In the genomic region with DNA sequence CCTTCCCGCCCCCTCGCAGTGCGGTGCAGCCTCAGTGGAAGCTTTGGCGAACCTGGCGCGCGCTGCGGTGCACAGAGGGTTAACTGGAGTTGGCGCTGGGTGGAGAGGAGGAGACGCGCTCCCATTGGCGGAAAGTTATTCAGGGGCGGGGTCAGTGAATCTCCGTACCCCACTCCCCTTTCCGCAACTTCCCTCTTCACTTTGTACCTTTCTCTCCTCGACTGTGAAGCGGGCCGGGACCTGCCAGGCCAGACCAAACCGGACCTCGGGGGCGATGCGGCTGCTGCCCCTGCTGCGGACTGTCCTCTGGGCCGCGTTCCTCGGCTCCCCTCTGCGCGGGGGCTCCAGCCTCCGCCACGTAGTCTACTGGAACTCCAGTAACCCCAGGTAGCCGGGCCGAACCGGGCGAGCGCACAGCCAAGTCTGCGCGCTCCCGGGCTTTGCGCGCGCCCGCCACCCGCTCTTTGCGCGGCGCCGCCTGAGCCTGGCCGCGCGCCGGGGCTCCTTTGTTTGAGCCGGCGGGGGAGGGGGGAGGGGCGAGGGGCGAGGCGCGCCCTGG, we compare ENCODE assay signal across 8 cellular contexts. TPM values are rescaled to one million over a fixed set of nuclear protein-coding genes. Genes with fewer than 3 reads are reported as not detected.
DNase-seq lines count a peak whose midpoint lies in the region; ATAC-seq and TF ChIP-seq lines count a peak whose summit lies in the region.

A gene with protein sequence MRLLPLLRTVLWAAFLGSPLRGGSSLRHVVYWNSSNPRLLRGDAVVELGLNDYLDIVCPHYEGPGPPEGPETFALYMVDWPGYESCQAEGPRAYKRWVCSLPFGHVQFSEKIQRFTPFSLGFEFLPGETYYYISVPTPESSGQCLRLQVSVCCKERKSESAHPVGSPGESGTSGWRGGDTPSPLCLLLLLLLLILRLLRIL (plus strand): TSS at position 191 of the 559 bp plus-strand sequence. CDS start 84 bp downstream, at position 275.

- intact Hi-C loops in heart right ventricle (cut with DNase I): loop anchor here in 5 of 10 donors (1.0 to 10.0 kb wide), 5 partner anchors 19 to 91 kb away; a partner anchor contains a TSS
- intact Hi-C loops in uterus (cut with DNase I; ENCODE audit: low total_unique reads): no loop called here

- H3K27ac Mint-ChIP-seq in GM23338 (peak within 1 kb of the TSS; percentile 64), progenitor cell of endocrine pancreas (peak within 1 kb of the TSS; percentile 96)

- H3K9me3 ChIP-seq in MM.1S (replicated peaks; ENCODE audit: insufficient read depth, low read length): no peaks in the 10 kb centered on the region
- H3K9me3 ChIP-seq in adipocyte (ENCODE audit: control insufficient read depth, low read length): no peaks in the 10 kb centered on the region
- no peaks in the 10 kb centered on the region for H3K9me3 ChIP-seq in heart right ventricle
- H3K9me3 ChIP-seq in uterus: no peaks in the 10 kb centered on the region

- H3K27me3 ChIP-seq in GM23338 (ENCODE audit: insufficient read depth): peaks cover 6% of the 10 kb centered on the region; the same call in 1 of the 2 replicates
- no peaks in the 10 kb centered on the region for H3K27me3 ChIP-seq in MM.1S (replicated peaks; ENCODE audit: insufficient read depth, low read length)
- H3K27me3 ChIP-seq in adipocyte (replicated peaks; ENCODE audit: control insufficient read depth, insufficient read depth, low read length): no peaks in the 10 kb centered on the region
- H3K27me3 ChIP-seq in heart right ventricle: no peaks in the 10 kb centered on the region
- no peaks in the 10 kb centered on the region for H3K27me3 ChIP-seq in uterus

- peak within 1 kb of the TSS; percentile 83 for H3K4me3 Mint-ChIP-seq in GM23338
- H3K4me3 Mint-ChIP-seq in progenitor cell of endocrine pancreas (ENCODE audit: low read depth): peak within 1 kb of the TSS; percentile 85

- peak within 1 kb of the TSS; percentile 88; the same call in 1 of the 2 replicates for H3K27ac ChIP-seq in GM23338 (ENCODE audit: low read depth)
- no peak within 1 kb of the TSS; the same call in 1 of the 2 replicates for H3K27ac ChIP-seq in MM.1S (ENCODE audit: low read length)
- peak within 1 kb of the TSS in 9 of 10 donors; percentile 23 to 91 (median 76) for H3K27ac ChIP-seq in heart right ventricle
- peak within 1 kb of the TSS; percentile 63 to 87 for H3K27ac ChIP-seq in uterus

- H3K4me1 ChIP-seq in GM23338 (ENCODE audit: insufficient read depth) (peaks cover 16% of the 10 kb centered on the region), MM.1S (ENCODE audit: low read length) (peaks cover 13% of the 10 kb centered on the region), adipocyte (ENCODE audit: control insufficient read depth, insufficient read depth, low read length) (peaks cover 22% of the 10 kb centered on the region), heart right ventricle (peaks cover 16 to 47% (median 33%) of the 10 kb centered on the region in 9 donors), uterus (peaks cover 0 to 16% of the 10 kb centered on the region in 2 donors)

- peak within 1 kb of the TSS; percentile 52; the same call in 1 of the 2 replicates for H3K9ac ChIP-seq in MM.1S (ENCODE audit: low read length)
- H3K9ac ChIP-seq in adipocyte (ENCODE audit: low read length): peak within 1 kb of the TSS; percentile 89

- TF ChIP-seq POLR2A in uterus (IDR thresholded peaks at IDR 0.05): peak in 1 of 2 donors; percentile 45

- no peaks in the 10 kb centered on the region for H3K9me2 ChIP-seq in GM23338 (ENCODE audit: insufficient read depth)
- H3K9me2 ChIP-seq in MM.1S (replicated peaks; ENCODE audit: insufficient read depth, low read length): no peaks in the 10 kb centered on the region

- H3K4me2 ChIP-seq in GM23338 (peak within 1 kb of the TSS; percentile 94), MM.1S (ENCODE audit: low read depth, low read length) (peak within 1 kb of the TSS; percentile 96)

- peak; percentile 21 for DNase-seq in GF-D8 (lab: John Stamatoyannopoulos, UW)
- peak; percentile 98 for DNase-seq in GM23338 (ENCODE audit: low spot score)
- DNase-seq in MM.1S: peak; percentile 93
- DNase-seq in T follicular helper cell (ENCODE audit: low read depth): peak; percentile 80
- peak; percentile 94 for DNase-seq in adipocyte (ENCODE audit: low read depth)
- peak; percentile 82 to 89 for DNase-seq in heart right ventricle
- peak; percentile 75 for DNase-seq in progenitor cell of endocrine pancreas (ENCODE audit: low spot score, unreplicated experiment)
- peak; percentile 82 to 84 for DNase-seq in uterus

- no peak for TF ChIP-seq CTCF in GM23338 (conservative IDR thresholded peaks at IDR 0.05; ENCODE audit: low read depth in 2 of 2)
- TF ChIP-seq CTCF in MM.1S (IDR thresholded peaks at IDR 0.05; ENCODE audit: low read length): no peak
- no peak for TF ChIP-seq CTCF in heart right ventricle (IDR thresholded peaks at IDR 0.05)
- TF ChIP-seq CTCF in progenitor cell of endocrine pancreas (IDR thresholded peaks at IDR 0.05; ENCODE audit: unreplicated experiment): no peak
- peak in 1 of 4 experiments; percentile 22 for TF ChIP-seq CTCF in uterus (IDR thresholded peaks at IDR 0.05)

- peaks cover 19% of the 10 kb centered on the region for H4K20me1 ChIP-seq in GM23338 (replicated peaks; ENCODE audit: insufficient read depth)
- H4K20me1 ChIP-seq in MM.1S (ENCODE audit: insufficient read depth, low read length): no peaks in the 10 kb centered on the region

- H3K4me1 Mint-ChIP-seq in GM23338 (peaks cover 30% of the 10 kb centered on the region), progenitor cell of endocrine pancreas (ENCODE audit: low read depth) (peaks cover 28% of the 10 kb centered on the region)

- H2AFZ ChIP-seq in GM23338 (peak within 1 kb of the TSS; percentile 95), MM.1S (ENCODE audit: low read length) (peak within 1 kb of the TSS; percentile 72)

- H3K36me3 Mint-ChIP-seq in GM23338 (ENCODE audit: low read depth) (peaks cover 27% of the 10 kb centered on the region), progenitor cell of endocrine pancreas (ENCODE audit: insufficient read depth) (peaks cover 9% of the 10 kb centered on the region)

- H3F3A ChIP-seq in GM23338 (replicated peaks; ENCODE audit: low read depth): peaks cover 18% of the 10 kb centered on the region
- peaks cover 17% of the 10 kb centered on the region for H3F3A ChIP-seq in MM.1S (ENCODE audit: insufficient read depth, low read length)

- H3K27me3 Mint-ChIP-seq in GM23338 (ENCODE audit: insufficient read depth, low read depth, poor library complexity) (peaks cover 8% of the 10 kb centered on the region), progenitor cell of endocrine pancreas (peaks cover 3% of the 10 kb centered on the region)

- H3K9me3 Mint-ChIP-seq in GM23338 (no peaks in the 10 kb centered on the region), progenitor cell of endocrine pancreas (ENCODE audit: low read depth) (no peaks in the 10 kb centered on the region)

- H3K4me3 ChIP-seq in GM23338: peak within 1 kb of the TSS; percentile 97
- peak within 1 kb of the TSS; percentile 74 for H3K4me3 ChIP-seq in MM.1S (ENCODE audit: low read length)
- H3K4me3 ChIP-seq in adipocyte (ENCODE audit: low read length): peak within 1 kb of the TSS; percentile 96
- peak within 1 kb of the TSS; percentile 43 to 97 (median 84) for H3K4me3 ChIP-seq in heart right ventricle
- peak within 1 kb of the TSS; percentile 63 to 97 for H3K4me3 ChIP-seq in uterus

- H3K79me2 ChIP-seq in GM23338 (replicated peaks; ENCODE audit: insufficient read depth): peaks cover 14% of the 10 kb centered on the region
- H3K79me2 ChIP-seq in MM.1S (ENCODE audit: low read length): 0 out of 2 replicates have a peak, but pooled peaks cover 8% of the 10 kb centered on the region

- H3K36me3 ChIP-seq in GM23338 (ENCODE audit: insufficient read depth) (no peaks in the 10 kb centered on the region), MM.1S (replicated peaks; ENCODE audit: insufficient read depth, low read length) (peaks cover under 1% of the 10 kb centered on the region; the same call in 1 of the 2 replicates), adipocyte (ENCODE audit: control insufficient read depth, insufficient read depth, low read length, severe bottlenecking) (peaks cover 14% of the 10 kb centered on the region), heart right ventricle (peaks cover 0 to 34% (median 13%) of the 10 kb centered on the region in 9 donors), uterus (no peaks in the 10 kb centered on the region)

- 1 to 2% methylated on average over 54 to 57 of the region's 57 CpGs for WGBS in heart right ventricle, 2 donors

- ATAC-seq in GM23338: peak; percentile 73
- peak; percentile 82 to 89 (median 87) for ATAC-seq in heart right ventricle

TF ChIP-seq in GM23338, 12 proteins besides CTCF, POLR2A, EP300 and RAD21:
- TF ChIP-seq EZH2phosphoT487 (IDR thresholded peaks at IDR 0.05; ENCODE audit: unreplicated experiment) (no peak), POLR2AphosphoS5 (IDR thresholded peaks at IDR 0.05; ENCODE audit: low read depth) (peak; percentile 90)
- TF ChIP-seq, protein P1, sequence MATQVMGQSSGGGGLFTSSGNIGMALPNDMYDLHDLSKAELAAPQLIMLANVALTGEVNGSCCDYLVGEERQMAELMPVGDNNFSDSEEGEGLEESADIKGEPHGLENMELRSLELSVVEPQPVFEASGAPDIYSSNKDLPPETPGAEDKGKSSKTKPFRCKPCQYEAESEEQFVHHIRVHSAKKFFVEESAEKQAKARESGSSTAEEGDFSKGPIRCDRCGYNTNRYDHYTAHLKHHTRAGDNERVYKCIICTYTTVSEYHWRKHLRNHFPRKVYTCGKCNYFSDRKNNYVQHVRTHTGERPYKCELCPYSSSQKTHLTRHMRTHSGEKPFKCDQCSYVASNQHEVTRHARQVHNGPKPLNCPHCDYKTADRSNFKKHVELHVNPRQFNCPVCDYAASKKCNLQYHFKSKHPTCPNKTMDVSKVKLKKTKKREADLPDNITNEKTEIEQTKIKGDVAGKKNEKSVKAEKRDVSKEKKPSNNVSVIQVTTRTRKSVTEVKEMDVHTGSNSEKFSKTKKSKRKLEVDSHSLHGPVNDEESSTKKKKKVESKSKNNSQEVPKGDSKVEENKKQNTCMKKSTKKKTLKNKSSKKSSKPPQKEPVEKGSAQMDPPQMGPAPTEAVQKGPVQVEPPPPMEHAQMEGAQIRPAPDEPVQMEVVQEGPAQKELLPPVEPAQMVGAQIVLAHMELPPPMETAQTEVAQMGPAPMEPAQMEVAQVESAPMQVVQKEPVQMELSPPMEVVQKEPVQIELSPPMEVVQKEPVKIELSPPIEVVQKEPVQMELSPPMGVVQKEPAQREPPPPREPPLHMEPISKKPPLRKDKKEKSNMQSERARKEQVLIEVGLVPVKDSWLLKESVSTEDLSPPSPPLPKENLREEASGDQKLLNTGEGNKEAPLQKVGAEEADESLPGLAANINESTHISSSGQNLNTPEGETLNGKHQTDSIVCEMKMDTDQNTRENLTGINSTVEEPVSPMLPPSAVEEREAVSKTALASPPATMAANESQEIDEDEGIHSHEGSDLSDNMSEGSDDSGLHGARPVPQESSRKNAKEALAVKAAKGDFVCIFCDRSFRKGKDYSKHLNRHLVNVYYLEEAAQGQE (IDR thresholded peaks at IDR 0.05; ENCODE audit: unreplicated experiment): no peak

RNA-seq across cellular contexts. Expression of the gene that starts here (rescaled TPM):
- total RNA-seq in GM23338 (2014; rRNA removed; shearing (Covaris generic)): 22.9 and 25.0 TPM in 2 replicates
- 11.1 and 16.4 TPM in 2 replicates for polyA plus RNA-seq in GM23338 (2016; fragmentation: Nextera tagmentation; extraction: Ambion mirVana)
- total RNA-seq in heart right ventricle: 1 to 10 TPM in 8 of 10 donors, under 1 TPM in 2; 0.49 to 2.8 (median 1.8) TPM
- polyA plus RNA-seq in heart right ventricle: 1 to 10 TPM; 4.2 to 5.4 TPM
- 45.5 and 46.8 TPM in 2 replicates for total RNA-seq in progenitor cell of endocrine pancreas
- total RNA-seq in uterus: 1 to 10 TPM in 2 of 4 donors, not detected in 2; 8.0 to 8.4 TPM

Comparison
In these comparisons a context has a peak if more than half of its experiments do, and no peak if none do; other contexts are left out.
1. DNase-seq: peak in every context shown above with its lines; median percentile 98 in GM23338; 94 in adipocyte; 93 in MM.1S; 86 in heart right ventricle; 83 in uterus; 80 in T follicular helper cell; 75 in progenitor cell of endocrine pancreas; 21 in GF-D8.